9 cellular contexts compared by ENCODE assay signal in the genomic region with DNA sequence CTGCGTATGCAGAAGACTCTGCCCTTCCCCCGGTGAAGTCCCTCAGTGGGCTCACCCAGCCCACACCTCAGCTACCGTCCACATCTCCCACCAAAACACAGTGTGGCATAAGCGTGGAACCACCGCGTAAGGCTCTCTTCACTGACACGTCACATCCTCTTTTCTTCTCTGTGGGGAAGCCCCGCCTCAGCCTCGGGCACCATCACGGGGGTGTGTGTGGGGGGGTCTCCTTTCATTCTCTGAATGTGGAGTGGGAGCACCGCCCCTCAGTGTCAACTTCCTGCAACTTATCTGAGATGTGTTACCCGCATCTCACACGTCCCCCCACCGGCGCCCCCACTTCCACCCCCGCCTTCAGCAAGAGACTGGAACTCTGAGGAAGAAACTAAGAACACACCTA.
DNase-seq lines count a peak whose midpoint lies in the region; FAIRE-seq and TF ChIP-seq lines count a peak whose summit lies in the region.
"Had no signal": no experiment of that assay in that cellular context is flagged by ENCODE, and none has a peak within 500 bp of the region (broad histone marks: within the 10 kb centered on the region; RNA-seq: fewer than 3 reads in every experiment).

No MANE protein-coding gene starts in this region.

- H3K4me3 ChIP-seq in kidney (ENCODE audit: low read length in 2 of 2) (no peak overlapping the region), A673 (ENCODE audit: low read depth, low read length, poor library complexity, severe bottlenecking) (no peak overlapping the region)
- H3K4me3 ChIP-seq: gastrocnemius medialis had no signal

- no peak overlapping the region for H3K9ac ChIP-seq in kidney (ENCODE audit: low read length in 2 of 2)

- POLR2A ChIA-PET in A673 (lab: Charles Lee; ENCODE audit: low non-redundant PET) = no interaction called here

- in situ Hi-C loops in KBM-7 (cut with MboI; ENCODE audit: low pct_unique_long_range_greater_than_20kb, low sequenced_read_pairs) = no loop called here

- CTCF ChIA-PET in A673 (lab: Charles Lee) = no interaction called here

- H3K4me1 ChIP-seq in kidney (ENCODE audit: control insufficient read depth in 1 of 2, insufficient read depth in 1 of 2, low read depth in 1 of 2, low read length in 2 of 2) (no peaks in the 10 kb centered on the region), A673 (ENCODE audit: insufficient read depth, low read length, poor library complexity, severe bottlenecking) (peaks cover 12% of the 10 kb centered on the region)
- H3K4me1 ChIP-seq: gastrocnemius medialis had no signal

- H3K36me3 ChIP-seq in kidney (ENCODE audit: control insufficient read depth in 1 of 2, insufficient read depth in 2 of 2, low read length in 2 of 2) (no peaks in the 10 kb centered on the region), A673 (ENCODE audit: insufficient read depth, low read length, poor library complexity, severe bottlenecking) (no peaks in the 10 kb centered on the region)
- H3K36me3 ChIP-seq: gastrocnemius medialis had no signal

- no peaks in the 10 kb centered on the region for H3K27me3 ChIP-seq in A673 (replicated peaks; ENCODE audit: insufficient read depth, low read depth, low read length, poor library complexity)
- H3K27me3 ChIP-seq: gastrocnemius medialis had no signal

- H3K9me3 ChIP-seq in kidney (ENCODE audit: control insufficient read depth in 1 of 2, low read length in 2 of 2) (no peaks in the 10 kb centered on the region), A673 (ENCODE audit: low read depth, low read length, poor library complexity, severe bottlenecking) (no peaks in the 10 kb centered on the region)
- H3K9me3 ChIP-seq: gastrocnemius medialis had no signal

- BruUV-seq in A673 (replicated peaks; lab: Mats Ljungman, UMichigan) = no TSS peak

- DNase-seq in KBM-7 = peak; percentile 9
- DNase-seq in activated CD8-positive, alpha-beta memory T cell treated with anti-CD3 and anti-CD28 coated beads, Interleukin-2, amount 50 U/mL, for 48 hours = peak; percentile 85
- peak; percentile 71 for DNase-seq in kidney
- DNase-seq in stimulated activated CD8-positive, alpha-beta memory T cell treated with anti-CD3 and anti-CD28 coated beads, Interleukin-2, amount 100 ng/mL, for 1 hour (ENCODE audit: low read depth in 2 of 2) = peak; percentile 64 to 69
- DNase-seq in amniotic stem cell (lab: John Stamatoyannopoulos, UW) = no peak
- DNase-seq in A673 (ENCODE audit: low spot score) = no peak
- no peak for DNase-seq in NCI-H226
- DNase-seq in NCI-H146 treated with DMSO at 0.1 percent for 48 hours (lab: John Stamatoyannopoulos, UW; ENCODE audit: unreplicated experiment) = no peak
- DNase-seq: gastrocnemius medialis had no signal

- intact Hi-C loops in kidney (cut with DNase I) = no loop called here
- intact Hi-C loops in A673 (cut with micrococcal nuclease; ENCODE audit: unreplicated experiment) = no loop called here

- FAIRE-seq in kidney (lab: Jason Lieb, UNC) = no peak

- no peak overlapping the region for H3K27ac ChIP-seq in kidney (ENCODE audit: low read depth in 2 of 2, low read length in 2 of 2)
- no peak overlapping the region for H3K27ac ChIP-seq in A673 (ENCODE audit: low read depth, low read length, poor library complexity, severe bottlenecking)
- H3K27ac ChIP-seq: gastrocnemius medialis had no signal

- no peak for TF ChIP-seq CTCF in kidney (IDR thresholded peaks at IDR 0.05; ENCODE audit: borderline replicate concordance, extremely low read depth, insufficient read depth)
- no peak for TF ChIP-seq CTCF in A673 (conservative IDR thresholded peaks at IDR 0.05; ENCODE audit: low read depth, low read length)

Comparison
In these comparisons a context has a peak if more than half of its experiments do, and no peak if none do; other contexts are left out.
1. DNase-seq: peak in KBM-7 (single experiment), activated CD8-positive, alpha-beta memory T cell treated with anti-CD3 and anti-CD28 coated beads, Interleukin-2, amount 50 U/mL, for 48 hours (single experiment), kidney (single experiment) and stimulated activated CD8-positive, alpha-beta memory T cell treated with anti-CD3 and anti-CD28 coated beads, Interleukin-2, amount 100 ng/mL, for 1 hour (2 of 2); none in amniotic stem cell (single experiment), A673 (single experiment), NCI-H226 (single experiment) and NCI-H146 treated with DMSO at 0.1 percent for 48 hours (single experiment).